Comparison of ENCODE assay signal across 8 cellular contexts in the genomic region with DNA sequence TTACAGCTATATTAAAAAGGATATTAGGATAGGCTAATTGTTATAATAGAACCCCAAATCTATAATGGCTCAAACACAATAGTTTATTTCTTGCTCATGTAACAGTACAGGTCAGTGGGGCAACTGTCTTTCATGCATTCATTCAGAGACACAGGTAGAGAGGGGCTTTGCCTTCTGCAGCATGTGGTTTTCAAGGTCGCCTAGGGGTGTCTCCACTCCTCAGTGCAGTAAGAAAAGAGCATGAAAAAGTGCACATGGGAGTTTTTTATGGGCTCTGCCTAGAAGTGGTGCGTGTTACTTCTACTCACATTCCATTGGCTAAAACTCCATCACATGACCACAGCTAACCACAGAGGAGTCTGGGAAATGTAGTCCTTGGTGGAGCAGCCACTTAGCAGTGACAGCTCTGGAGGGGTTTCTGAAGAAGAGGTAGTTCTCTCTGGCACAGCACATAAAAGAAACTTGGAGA. TPM values are rescaled to one million over a fixed set of nuclear protein-coding genes. Genes with fewer than 3 reads are reported as not detected.
A peak's percentile ranks its signal among the peaks of the same experiment; 100 is the strongest.
DNase-seq lines count a peak whose midpoint lies in the region; ATAC-seq and TF ChIP-seq lines count a peak whose summit lies in the region.

No MANE protein-coding gene starts in this region.

- in situ Hi-C loops in IMR-90 (cut with MboI; ENCODE audit: low sequenced_read_pairs), result no loop called here

- intact Hi-C loops in IMR-90 (cut with micrococcal nuclease), result no loop called here
- intact Hi-C loops in heart left ventricle (cut with DNase I), result no loop called here

- ATAC-seq in GM21576 (IDR thresholded peaks at IDR 0.05; ENCODE audit: unreplicated experiment), result peak; percentile 86
- peak; percentile 3; the same call in 1 of the 2 replicates for ATAC-seq in IMR-90 (ENCODE audit: low read depth)
- peak; percentile 58 to 72 (median 67) for ATAC-seq in heart left ventricle

- H3K9me3 ChIP-seq in IMR-90 (ENCODE audit: control insufficient read depth, insufficient read depth, low read length) (no peaks in the 10 kb centered on the region), heart left ventricle (no peaks in the 10 kb centered on the region)

- H2BK5ac ChIP-seq in IMR-90 (ENCODE audit: low read depth, low read length, poor library complexity, severe bottlenecking), result peak overlapping the region; percentile 100

- H3K14ac ChIP-seq in IMR-90 (replicated peaks; ENCODE audit: low read depth, low read length), result peak overlapping the region; percentile 87

- no peaks in the 10 kb centered on the region for H3K9me3 Mint-ChIP-seq in activated naive CD8-positive, alpha-beta T cell (ENCODE audit: low read depth)

- H3K27ac ChIP-seq in IMR-90 (ENCODE audit: insufficient read depth, low read length) (peak overlapping the region; percentile 41; the same call in 1 of the 2 replicates), heart left ventricle (peak overlapping the region; percentile 31 to 97 (median 94)), rectal smooth muscle tissue (ENCODE audit: low read depth, low read length) (peak overlapping the region; percentile 94)

- CTCF ChIA-PET in IMR-90 (lab: Yijun Ruan, JAX), result interaction anchor here (0.7 to 1.8 kb wide), 5 partner anchors 12 to 139 kb away, joined by 3 to 8 read pairs (median 4); a partner anchor contains a TSS

- H3K9ac ChIP-seq in IMR-90 (ENCODE audit: low read depth, low read length) (peak overlapping the region; percentile 10; the same call in 1 of the 2 replicates), rectal smooth muscle tissue (ENCODE audit: low read length) (no peak overlapping the region)

- no CpG with 5 or more reads among the region's 2 CpGs for WGBS in IMR-90 (ENCODE audit: extremely low coverage in 2 of 2, insufficient read length in 1 of 2), 2 experiments
- WGBS in heart left ventricle, 4 donors, result 9 to 17% (median 12%) methylated on average over 2 of the region's 2 CpGs

- TF ChIP-seq CTCF in IMR-90 (conservative IDR thresholded peaks at IDR 0.05; ENCODE audit: low read depth, low read length) (peak; percentile 36), heart left ventricle (IDR thresholded peaks at IDR 0.05) (peak in 9 of 12 donors; percentile 24 to 61 (median 29))

- 0 out of 2 replicates have a peak overlapping the region, but pooled peaks have one; percentile 41 for H3K23ac ChIP-seq in IMR-90 (ENCODE audit: low read depth, low read length)

- H2AK5ac ChIP-seq in IMR-90 (ENCODE audit: low read depth, low read length), result peak overlapping the region; percentile 92; the same call in 1 of the 2 replicates

- H3K18ac ChIP-seq in IMR-90 (ENCODE audit: low read depth, low read length), result peak overlapping the region; percentile 74; the same call in 1 of the 2 replicates

- H3K36me3 ChIP-seq in IMR-90 (ENCODE audit: control insufficient read depth, insufficient read depth, low read length) (peaks cover 7% of the 10 kb centered on the region; the same call in 1 of the 2 replicates), heart left ventricle (peaks cover 0 to 34% (median 10%) of the 10 kb centered on the region in 9 donors), rectal smooth muscle tissue (ENCODE audit: control insufficient read depth, insufficient read depth, low read length) (no peaks in the 10 kb centered on the region)

- peak overlapping the region; percentile 18 for H3K27ac Mint-ChIP-seq in activated naive CD8-positive, alpha-beta T cell

- H3K4me2 ChIP-seq in IMR-90 (ENCODE audit: low read depth, low read length), result peak overlapping the region; percentile 28; the same call in 1 of the 2 replicates

- TF ChIP-seq POLR2A in IMR-90 (IDR thresholded peaks at IDR 0.05; ENCODE audit: low read depth, low read length), result no peak; the same call in 1 of the 2 replicates
- peak in 1 of 2 donors; percentile 13 for TF ChIP-seq POLR2A in heart left ventricle (IDR thresholded peaks at IDR 0.05)

- peaks cover 28 to 56% of the 10 kb centered on the region in 2 experiments for H3K79me1 ChIP-seq in IMR-90 (ENCODE audit: low read depth in 1 of 2, low read length in 2 of 2)

- POLR2A ChIA-PET in IMR-90 (lab: Charles Lee; ENCODE audit: unreplicated experiment), result no interaction called here

- H3K4me3 ChIP-seq in IMR-90 (ENCODE audit: insufficient read depth, low read depth, low read length) (no peak overlapping the region), heart left ventricle (peak overlapping the region in 9 of 12 donors; percentile 2 to 54 (median 45)), rectal smooth muscle tissue (ENCODE audit: low read length) (no peak overlapping the region)

- no peaks in the 10 kb centered on the region for H3K36me3 Mint-ChIP-seq in activated naive CD8-positive, alpha-beta T cell

- H4K8ac ChIP-seq in IMR-90 (ENCODE audit: low read depth in 2 of 2, low read length in 2 of 2), result peak overlapping the region; percentile 80 to 98; a peak in 3 of 4 replicates

- H3K27me3 ChIP-seq in IMR-90 (ENCODE audit: control insufficient read depth, insufficient read depth, low read length) (no peaks in the 10 kb centered on the region), heart left ventricle (no peaks in the 10 kb centered on the region), rectal smooth muscle tissue (ENCODE audit: control insufficient read depth, insufficient read depth, low read length) (no peaks in the 10 kb centered on the region)

- H2BK20ac ChIP-seq in IMR-90 (ENCODE audit: low read depth, low read length), result peak overlapping the region; percentile 90; the same call in 1 of the 2 replicates

- H2AFZ ChIP-seq in IMR-90 (replicated peaks; ENCODE audit: low read length, poor library complexity), result no peak overlapping the region

- peaks cover 3% of the 10 kb centered on the region for H3K4me1 Mint-ChIP-seq in activated naive CD8-positive, alpha-beta T cell (ENCODE audit: low read depth)

- no TSS peak for BruUV-seq in IMR-90 (replicated peaks; lab: Mats Ljungman, UMichigan)

- H2BK120ac ChIP-seq in IMR-90 (ENCODE audit: low read depth, low read length), result peak overlapping the region; percentile 99

- no peak overlapping the region for H3K4me3 Mint-ChIP-seq in activated naive CD8-positive, alpha-beta T cell

- H3K56ac ChIP-seq in IMR-90 (ENCODE audit: extremely low read depth, insufficient read depth, low read length), result peak overlapping the region; percentile 59

- dilution Hi-C loops in IMR-90 (cut with HindIII; ENCODE audit: low sequenced_read_pairs, unreplicated experiment), result no loop called here

- H2BK15ac ChIP-seq in IMR-90 (ENCODE audit: low read depth, low read length), result peak overlapping the region; percentile 74; the same call in 2 of the 3 replicates

- H3K27me3 Mint-ChIP-seq in activated naive CD8-positive, alpha-beta T cell, result no peaks in the 10 kb centered on the region

- H3K4ac ChIP-seq in IMR-90 (ENCODE audit: low read depth, low read length), result peak overlapping the region; percentile 100

- H4K20me1 ChIP-seq in IMR-90 (ENCODE audit: insufficient read depth, low read length), result no peaks in the 10 kb centered on the region

- peaks cover 21% of the 10 kb centered on the region for H3K4me1 ChIP-seq in IMR-90 (ENCODE audit: control insufficient read depth, insufficient read depth, low read length)
- peaks cover 12 to 65% (median 42%) of the 10 kb centered on the region in 12 donors for H3K4me1 ChIP-seq in heart left ventricle
- H3K4me1 ChIP-seq in rectal smooth muscle tissue (ENCODE audit: control insufficient read depth, insufficient read depth, low read length), result peaks cover 34% of the 10 kb centered on the region

- H4K5ac ChIP-seq in IMR-90 (ENCODE audit: low read depth, low read length), result peak overlapping the region; percentile 59; the same call in 1 of the 2 replicates

- peak; percentile 24 for TF ChIP-seq RAD21 in IMR-90 (IDR thresholded peaks at IDR 0.05; ENCODE audit: low read length)

- DNase-seq in GDM1 (lab: John Stamatoyannopoulos, UW) (peak; percentile 69), IMR-90 (peak; percentile 90), SIG-M5 (lab: John Stamatoyannopoulos, UW) (peak; percentile 79), heart left ventricle (peak in 4 of 5 donors; percentile 31 to 71 (median 52)), DMS79 (lab: John Stamatoyannopoulos, UW) (no peak)

- H4K91ac ChIP-seq in IMR-90 (ENCODE audit: insufficient read depth, low read depth, low read length), result peak overlapping the region; percentile 69

- H2AK9ac ChIP-seq in IMR-90 (replicated peaks; ENCODE audit: low read depth, low read length, poor library complexity), result no peak overlapping the region

- H3K9me1 ChIP-seq in IMR-90 (ENCODE audit: insufficient read depth, low read length), result peaks cover 10% of the 10 kb centered on the region; the same call in 1 of the 2 replicates

TF ChIP-seq in IMR-90, 13 proteins besides CTCF, POLR2A, EP300 and RAD21:
- TF ChIP-seq, protein P1, sequence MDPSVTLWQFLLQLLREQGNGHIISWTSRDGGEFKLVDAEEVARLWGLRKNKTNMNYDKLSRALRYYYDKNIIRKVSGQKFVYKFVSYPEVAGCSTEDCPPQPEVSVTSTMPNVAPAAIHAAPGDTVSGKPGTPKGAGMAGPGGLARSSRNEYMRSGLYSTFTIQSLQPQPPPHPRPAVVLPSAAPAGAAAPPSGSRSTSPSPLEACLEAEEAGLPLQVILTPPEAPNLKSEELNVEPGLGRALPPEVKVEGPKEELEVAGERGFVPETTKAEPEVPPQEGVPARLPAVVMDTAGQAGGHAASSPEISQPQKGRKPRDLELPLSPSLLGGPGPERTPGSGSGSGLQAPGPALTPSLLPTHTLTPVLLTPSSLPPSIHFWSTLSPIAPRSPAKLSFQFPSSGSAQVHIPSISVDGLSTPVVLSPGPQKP (IDR thresholded peaks at IDR 0.05; ENCODE audit: borderline replicate concordance, low read depth, low read length), result no peak
- TF ChIP-seq RFX5 (IDR thresholded peaks at IDR 0.05; ENCODE audit: low read depth, low read length) (no peak), MXI1 (IDR thresholded peaks at IDR 0.05; ENCODE audit: borderline replicate concordance, low read depth, low read length) (peak; percentile 39; the same call in 1 of the 2 replicates), CHD1 (IDR thresholded peaks at IDR 0.05; ENCODE audit: low read depth, low read length) (0 out of 2 replicates have a peak, but pooled peaks have one; percentile 26)
- TF ChIP-seq, protein P2, sequence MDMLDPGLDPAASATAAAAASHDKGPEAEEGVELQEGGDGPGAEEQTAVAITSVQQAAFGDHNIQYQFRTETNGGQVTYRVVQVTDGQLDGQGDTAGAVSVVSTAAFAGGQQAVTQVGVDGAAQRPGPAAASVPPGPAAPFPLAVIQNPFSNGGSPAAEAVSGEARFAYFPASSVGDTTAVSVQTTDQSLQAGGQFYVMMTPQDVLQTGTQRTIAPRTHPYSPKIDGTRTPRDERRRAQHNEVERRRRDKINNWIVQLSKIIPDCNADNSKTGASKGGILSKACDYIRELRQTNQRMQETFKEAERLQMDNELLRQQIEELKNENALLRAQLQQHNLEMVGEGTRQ (IDR thresholded peaks at IDR 0.05; ENCODE audit: low read depth, low read length), result peak; percentile 96

RNA-seq across cellular contexts. Expression of a gene that starts 1.8 kb away (rescaled TPM):
- 230 and 274 TPM in 2 replicates for total RNA-seq in IMR-90 (2012; rRNA removed)
- polyA plus RNA-seq in IMR-90 (2012; rRNA removed), result 44.9 and 45.1 TPM in 2 replicates
- 15.3 and 16.3 TPM in 2 replicates for polyA plus RNA-seq in IMR-90 (2012; cell fraction: cytosol; rRNA removed)
- polyA plus RNA-seq in IMR-90 (2012; cell fraction: nucleus; rRNA removed; ENCODE audit: low replicate concordance), result 12.9 and 53.4 TPM in 2 replicates
- 100 to 1,000 TPM in 7 of 9 donors, 10 to 100 TPM in 2; 97.5 to 189 (median 128) TPM for total RNA-seq in heart left ventricle
- polyA plus RNA-seq in heart left ventricle, result 10 to 100 TPM; 15.5 to 88.1 TPM

Comparison
In these comparisons a context has a peak if more than half of its experiments do, and no peak if none do; other contexts are left out.
1. ATAC-seq: peak in every context shown above with its lines; median percentile 86 in GM21576; 67 in heart left ventricle; 3 in IMR-90.
2. H3K27ac ChIP-seq: peak in every context shown above with its lines; median percentile 94 in heart left ventricle; 94 in rectal smooth muscle tissue; 41 in IMR-90.
3. H3K4me3 ChIP-seq: peak in heart left ventricle (9 of 12); none in IMR-90 (single experiment) and rectal smooth muscle tissue (single experiment).